ENCODE assay signal across 10 cellular contexts in genomic region chr12:104763163-104763805, GRCh38.
DNase-seq lines count a peak whose midpoint lies in the region; ATAC-seq, FAIRE-seq and TF ChIP-seq lines count a peak whose summit lies in the region.
"Had no signal": no experiment of that assay in that cellular context is flagged by ENCODE, and none has a peak within 500 bp of the region (broad histone marks: within the 10 kb centered on the region; RNA-seq: fewer than 3 reads in every experiment).

No MANE protein-coding gene starts in this region.

- H3K4me1 Mint-ChIP-seq in HFFc6 (ENCODE audit: low read depth) (peaks cover 22% of the 10 kb centered on the region), immature natural killer cell (peaks cover 37 to 50% of the 10 kb centered on the region in 2 donors)

- no peak overlapping the region for H3K4me3 ChIP-seq in fibroblast of mammary gland (ENCODE audit: control insufficient read depth, low read depth, low read length)

- ATAC-seq in GM21529 (IDR thresholded peaks at IDR 0.05; ENCODE audit: unreplicated experiment), result no peak

- H3K27ac Mint-ChIP-seq in HFFc6 (no peak overlapping the region), immature natural killer cell (peak overlapping the region in 3 of 6 donors; percentile 14 to 66 (median 39))

- H3K4me3 Mint-ChIP-seq in HFFc6, result no peak overlapping the region
- H3K4me3 Mint-ChIP-seq in immature natural killer cell, result peak overlapping the region in 2 of 5 donors; percentile 15 to 35

- no peak for FAIRE-seq in HTR-8/SVneo (lab: Jason Lieb, UNC)

- H3K36me3 Mint-ChIP-seq in HFFc6 (ENCODE audit: low read depth), result no peaks in the 10 kb centered on the region; the same call in 1 of the 2 replicates
- H3K36me3 Mint-ChIP-seq in immature natural killer cell, result peaks cover 6 to 11% (median 9%) of the 10 kb centered on the region in 3 donors

- DNase-seq in GF-D8 (lab: John Stamatoyannopoulos, UW), result peak; percentile 40
- DNase-seq in HFFc6, result peak; percentile 30
- DNase-seq in SIG-M5 (lab: John Stamatoyannopoulos, UW), result peak; percentile 65
- peak; percentile 63 for DNase-seq in fibroblast of mammary gland (ENCODE audit: low read depth)
- no peak for DNase-seq in immature natural killer cell
- DNase-seq in HTR-8/SVneo (ENCODE audit: insufficient read length, low spot score), result no peak
- DNase-seq in KBM-7, result no peak
- DNase-seq: activated CD4-positive, alpha-beta T cell treated with anti-CD3 and anti-CD28 coated beads for 4 hours; NCI-H524 treated with DMSO at 0.1 percent for 48 hours had no signal

- H3K27me3 Mint-ChIP-seq in HFFc6 (ENCODE audit: insufficient read depth) (peaks cover 12% of the 10 kb centered on the region), immature natural killer cell (ENCODE audit: low read depth in 3 of 3) (peaks cover 4 to 16% (median 12%) of the 10 kb centered on the region in 3 donors)

- H3K9me3 Mint-ChIP-seq in HFFc6 (no peaks in the 10 kb centered on the region), immature natural killer cell (no peaks in the 10 kb centered on the region)

- TF ChIP-seq CTCF in HFFc6 (IDR thresholded peaks at IDR 0.05) (no peak), fibroblast of mammary gland (conservative IDR thresholded peaks at IDR 0.05; ENCODE audit: control insufficient read depth, insufficient read depth, low read depth, low read length) (no peak)

- in situ Hi-C loops in KBM-7 (cut with MboI; ENCODE audit: low pct_unique_long_range_greater_than_20kb, low sequenced_read_pairs), result no loop called here

Comparison
In these comparisons a context has a peak if more than half of its experiments do, and no peak if none do; other contexts are left out.
1. DNase-seq: peak in GF-D8 (single experiment), HFFc6 (single experiment), SIG-M5 (single experiment) and fibroblast of mammary gland (single experiment); none in immature natural killer cell (0 of 3), HTR-8/SVneo (single experiment) and KBM-7 (single experiment).